8 cellular contexts compared by ENCODE assay signal in genomic region chr20:63178889-63179751, GRCh38. TPM values are rescaled to one million over a fixed set of nuclear protein-coding genes. Genes with fewer than 3 reads are reported as not detected.
DNase-seq lines count a peak whose midpoint lies in the region; ATAC-seq and TF ChIP-seq lines count a peak whose summit lies in the region.

No MANE protein-coding gene starts in this region.

- H3K9me3 Mint-ChIP-seq in Calu3 (ENCODE audit: low read depth, unreplicated experiment) = no peaks in the 10 kb centered on the region
- H3K9me3 Mint-ChIP-seq in activated T-helper 17 cell treated with anti-CD3 and anti-CD28 coated beads, Interleukin-2, amount 50 U/mL, for 72 hours = no peaks in the 10 kb centered on the region

- H4K20me1 ChIP-seq in PC-9 (ENCODE audit: insufficient read depth) = peaks cover 8% of the 10 kb centered on the region

- no peaks in the 10 kb centered on the region for H3K9me2 ChIP-seq in PC-9 (ENCODE audit: insufficient read depth)

- H3K4me2 ChIP-seq in PC-9 = no peak overlapping the region

- no peaks in the 10 kb centered on the region for H3K4me1 Mint-ChIP-seq in Calu3 (ENCODE audit: low read depth, unreplicated experiment)
- H3K4me1 Mint-ChIP-seq in activated T-helper 17 cell treated with anti-CD3 and anti-CD28 coated beads, Interleukin-2, amount 50 U/mL, for 72 hours = no peaks in the 10 kb centered on the region

- H3K27me3 Mint-ChIP-seq in Calu3 (ENCODE audit: unreplicated experiment) = peaks cover 97% of the 10 kb centered on the region
- H3K27me3 Mint-ChIP-seq in activated T-helper 17 cell treated with anti-CD3 and anti-CD28 coated beads, Interleukin-2, amount 50 U/mL, for 72 hours = peaks cover 14% of the 10 kb centered on the region

- no peak for TF ChIP-seq POLR2A in lower leg skin (IDR thresholded peaks at IDR 0.05)

- no peak overlapping the region for H3K4me3 ChIP-seq in PC-9
- peak overlapping the region; percentile 52 for H3K4me3 ChIP-seq in rectal smooth muscle tissue (ENCODE audit: low read length)
- no peak overlapping the region for H3K4me3 ChIP-seq in lower leg skin (ENCODE audit: low read depth, poor library complexity, severe bottlenecking)

- CTCF ChIA-PET in Calu3 (lab: Charles Lee) = interaction anchor here (1.5 kb wide), 1 partner anchor 207 kb away, joined by 4 read pairs; no protein-coding TSS in a partner anchor
- CTCF ChIA-PET in PC-9 (lab: Charles Lee) = no interaction called here

- H3K27me3 ChIP-seq in PC-9 (ENCODE audit: insufficient read depth, low read depth) (peaks cover 60% of the 10 kb centered on the region), rectal smooth muscle tissue (ENCODE audit: control insufficient read depth, insufficient read depth, low read length) (peaks cover 48% of the 10 kb centered on the region)

- H3K27ac Mint-ChIP-seq in Calu3 (ENCODE audit: unreplicated experiment) = no peak overlapping the region
- H3K27ac Mint-ChIP-seq in activated T-helper 17 cell treated with anti-CD3 and anti-CD28 coated beads, Interleukin-2, amount 50 U/mL, for 72 hours = no peak overlapping the region

- TF ChIP-seq CTCF in Calu3 (IDR thresholded peaks at IDR 0.05; ENCODE audit: unreplicated experiment) (peak; percentile 65), PC-9 (conservative IDR thresholded peaks at IDR 0.05) (peak; percentile 65), lower leg skin (IDR thresholded peaks at IDR 0.05) (no peak)

- H3K4me3 Mint-ChIP-seq in Calu3 (ENCODE audit: low read depth, unreplicated experiment) = peak overlapping the region; percentile 36
- H3K4me3 Mint-ChIP-seq in activated T-helper 17 cell treated with anti-CD3 and anti-CD28 coated beads, Interleukin-2, amount 50 U/mL, for 72 hours = peak overlapping the region; percentile 37

- BruUV-seq in Calu3 (replicated peaks; lab: Mats Ljungman, UMichigan) (no TSS peak), PC-9 (replicated peaks; lab: Mats Ljungman, UMichigan) (no TSS peak)

- no peaks in the 10 kb centered on the region for H3K9me3 ChIP-seq in PC-9 (ENCODE audit: insufficient read depth, low read depth)

- DNase-seq in Calu3 (peak; percentile 75), PC-9 (peak in 1 of 2 experiments; percentile 34), glomerular visceral epithelial cell (ENCODE audit: extremely low spot score) (peak; percentile 52), pons (ENCODE audit: low spot score) (no peak), lower leg skin (ENCODE audit: low spot score in 2 of 2) (no peak)

- H3K27ac ChIP-seq in PC-9 = no peak overlapping the region
- H3K27ac ChIP-seq in rectal smooth muscle tissue (ENCODE audit: low read depth, low read length) = no peak overlapping the region

- no peak overlapping the region for H2AFZ ChIP-seq in PC-9

- H3K36me3 ChIP-seq in PC-9 (ENCODE audit: low read depth) = no peaks in the 10 kb centered on the region
- no peaks in the 10 kb centered on the region for H3K36me3 ChIP-seq in rectal smooth muscle tissue (ENCODE audit: control insufficient read depth, insufficient read depth, low read length)

- peak; percentile 48 for ATAC-seq in HG02642 (IDR thresholded peaks at IDR 0.05; ENCODE audit: poor library complexity, unreplicated experiment)
- ATAC-seq in activated T-helper 17 cell treated with anti-CD3 and anti-CD28 coated beads, Interleukin-2, amount 50 U/mL, for 72 hours (replicated peaks) = peak; percentile 53

- 2 to 3% methylated on average over 33 to 38 of the region's 74 CpGs for WGBS in lower leg skin, 2 donors

- H3K9ac ChIP-seq in rectal smooth muscle tissue (ENCODE audit: low read length) = no peak overlapping the region

- H3K79me2 ChIP-seq in PC-9 (ENCODE audit: low read depth) = no peaks in the 10 kb centered on the region

- intact Hi-C loops in Calu3 (cut with micrococcal nuclease; ENCODE audit: unreplicated experiment) (loop anchor here (5.0 kb wide), 1 partner anchor 122 kb away; no protein-coding TSS in a partner anchor), PC-9 (cut with micrococcal nuclease; ENCODE audit: unreplicated experiment) (loop anchor here (2.0 kb wide), 1 partner anchor 124 kb away; no protein-coding TSS in a partner anchor), lower leg skin (cut with DNase I; ENCODE audit: low total_unique reads) (no loop called here)

- H3K4me1 ChIP-seq in PC-9 (replicated peaks; ENCODE audit: insufficient read depth) = no peaks in the 10 kb centered on the region
- H3K4me1 ChIP-seq in rectal smooth muscle tissue (ENCODE audit: control insufficient read depth, insufficient read depth, low read length) = no peaks in the 10 kb centered on the region

- peaks cover 1% of the 10 kb centered on the region; the same call in 1 of the 2 replicates for H3F3A ChIP-seq in PC-9 (ENCODE audit: insufficient read depth, low read depth)

- POLR2A ChIA-PET in PC-9 (lab: Charles Lee; ENCODE audit: unreplicated experiment) = no interaction called here

- peaks cover 12% of the 10 kb centered on the region for H3K36me3 Mint-ChIP-seq in Calu3 (ENCODE audit: insufficient read depth, unreplicated experiment)
- H3K36me3 Mint-ChIP-seq in activated T-helper 17 cell treated with anti-CD3 and anti-CD28 coated beads, Interleukin-2, amount 50 U/mL, for 72 hours (ENCODE audit: low read depth) = peaks cover 6% of the 10 kb centered on the region

RNA-seq across cellular contexts. Expression of gene YTHDF1, which starts 36.8 kb away (rescaled TPM):
- total RNA-seq in Calu3 (2022) (93.4 and 94.4 TPM in 2 replicates), PC-9 (2021) (34.5 and 42.6 TPM in 2 replicates), lower leg skin (10 to 100 TPM; 28.1 to 32.2 (median 30.6) TPM)
- 10 to 100 TPM; 23.7 to 40.3 TPM for total RNA-seq in activated T-helper 17 cell treated with anti-CD3 and anti-CD28 coated beads, Interleukin-2, amount 50 U/mL, for 72 hours

RNA-seq across cellular contexts. Expression of gene BIRC7, which starts 56.6 kb away (rescaled TPM):
- total RNA-seq in Calu3 (2022) = 0.26 TPM in 1 of 2 replicates, not detected in the other
- total RNA-seq in PC-9 (2021) = 0.58 TPM in 1 of 2 replicates, not detected in the other
- total RNA-seq in activated T-helper 17 cell treated with anti-CD3 and anti-CD28 coated beads, Interleukin-2, amount 50 U/mL, for 72 hours = under 1 TPM in 1 of 2 donors, not detected in 1; 0.61 TPM
- total RNA-seq in lower leg skin = 1 to 10 TPM in 2 of 4 donors, under 1 TPM in 1, not detected in 1; 0.53 to 2.5 (median 1.4) TPM

Comparison
In these comparisons a context has a peak if more than half of its experiments do, and no peak if none do; other contexts are left out.
1. DNase-seq: peak in Calu3 (single experiment) and glomerular visceral epithelial cell (single experiment); none in pons (single experiment) and lower leg skin (0 of 2).
2. CTCF ChIP-seq: peak in Calu3 (single experiment) and PC-9 (single experiment); none in lower leg skin (0 of 3).